In the genomic region with DNA sequence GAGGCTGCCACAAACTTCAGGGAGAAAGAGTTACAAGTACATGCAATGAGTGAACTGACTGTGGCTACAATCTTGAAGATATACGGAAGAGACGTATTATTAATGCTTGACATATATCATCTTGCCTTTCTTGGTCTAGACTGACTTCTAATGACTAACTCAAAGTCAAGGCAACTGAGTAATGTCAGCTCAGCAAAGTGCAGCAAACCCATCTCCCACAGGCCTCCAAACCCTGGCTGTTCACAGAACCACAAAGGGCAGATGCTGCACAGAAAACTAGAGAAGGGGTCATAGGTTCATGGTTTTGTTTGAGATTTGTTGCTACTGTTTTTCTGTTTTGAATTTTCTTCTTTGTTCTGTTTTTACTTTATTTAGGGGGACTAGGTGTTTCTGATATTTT, we compare ENCODE assay signal across 18 cellular contexts. TPM values are rescaled to one million over a fixed set of nuclear protein-coding genes. Genes with fewer than 3 reads are reported as not detected.
DNase-seq lines count a peak whose midpoint lies in the region; ATAC-seq and TF ChIP-seq lines count a peak whose summit lies in the region.
"Had no signal": no experiment of that assay in that cellular context is flagged by ENCODE, and none has a peak within 500 bp of the region (broad histone marks: within the 10 kb centered on the region; RNA-seq: fewer than 3 reads in every experiment).

No MANE protein-coding gene starts in this region.

- H3K4me3 Mint-ChIP-seq in T-helper 1 cell treated with Interleukin-12 subunit alpha and Interleukin-12 subunit beta and Interleukin-4 antibody, amounts not matched to agents 30 μg/mL and 1 μg/mL, for 36 hours, result no peak overlapping the region
- H3K4me3 Mint-ChIP-seq in activated CD8-positive, alpha-beta T cell treated with anti-CD3 and anti-CD28 coated beads, Interleukin-2, amount 10 ng/mL, durations not matched to agents 7 days and 5 days, result no peak overlapping the region
- H3K4me3 Mint-ChIP-seq: endodermal cell, nephron progenitor cell had no signal

- H3K4me1 Mint-ChIP-seq in T-helper 1 cell treated with Interleukin-12 subunit alpha and Interleukin-12 subunit beta and Interleukin-4 antibody, amounts not matched to agents 30 μg/mL and 1 μg/mL, for 36 hours (ENCODE audit: low read depth), result peaks cover 65% of the 10 kb centered on the region
- peaks cover 70% of the 10 kb centered on the region for H3K4me1 Mint-ChIP-seq in activated CD8-positive, alpha-beta T cell treated with anti-CD3 and anti-CD28 coated beads, Interleukin-2, amount 10 ng/mL, durations not matched to agents 7 days and 5 days (ENCODE audit: low read depth)
- H3K4me1 Mint-ChIP-seq: nephron progenitor cell had no signal

- TF ChIP-seq CTCF in BE2C (IDR thresholded peaks at IDR 0.05; ENCODE audit: low read depth, low read length), result no peak

- DNase-seq in T-helper 1 cell (no peak), kidney tubule cell (ENCODE audit: low spot score) (peak; percentile 22), foreskin melanocyte (no peak), BE2C (no peak)
- no peak for DNase-seq in activated CD8-positive, alpha-beta T cell treated with anti-CD3 and anti-CD28 coated beads, Interleukin-2, amount 10 ng/mL, durations not matched to agents 7 days and 5 days
- DNase-seq: endodermal cell, KG1, mammary epithelial cell, NCI-H1105, NCI-H526, nephron progenitor cell, psoas muscle, upper lobe of right lung had no signal

- H3K9me3 ChIP-seq in BE2C, result no peaks in the 10 kb centered on the region
- H3K9me3 ChIP-seq: HAP-1, psoas muscle, upper lobe of right lung had no signal

- no peaks in the 10 kb centered on the region for H3K27me3 Mint-ChIP-seq in T-helper 1 cell treated with Interleukin-12 subunit alpha and Interleukin-12 subunit beta and Interleukin-4 antibody, amounts not matched to agents 30 μg/mL and 1 μg/mL, for 36 hours (ENCODE audit: low read depth)
- H3K27me3 Mint-ChIP-seq in activated CD8-positive, alpha-beta T cell treated with anti-CD3 and anti-CD28 coated beads, Interleukin-2, amount 10 ng/mL, durations not matched to agents 7 days and 5 days (ENCODE audit: low read depth), result no peaks in the 10 kb centered on the region

- no peaks in the 10 kb centered on the region for H3K4me1 ChIP-seq in BE2C
- H3K4me1 ChIP-seq: HAP-1, psoas muscle, upper lobe of right lung had no signal

- H3K4me3 ChIP-seq in BE2C (ENCODE audit: low read depth, low read length), result no peak overlapping the region
- H3K4me3 ChIP-seq: HAP-1, psoas muscle, upper lobe of right lung had no signal

- ATAC-seq in GM21723 (IDR thresholded peaks at IDR 0.05; ENCODE audit: unreplicated experiment) (peak; percentile 42), HG03378 (IDR thresholded peaks at IDR 0.05; ENCODE audit: unreplicated experiment) (no peak)
- peak; percentile 29 for ATAC-seq in activated CD8-positive, alpha-beta T cell treated with anti-CD3 and anti-CD28 coated beads, Interleukin-2, amount 10 ng/mL, durations not matched to agents 7 days and 5 days
- ATAC-seq: psoas muscle, SK-N-SH treated with all-trans-retinoic acid at 6 μM for 48 hours had no signal

- H3K27ac Mint-ChIP-seq in T-helper 1 cell treated with Interleukin-12 subunit alpha and Interleukin-12 subunit beta and Interleukin-4 antibody, amounts not matched to agents 30 μg/mL and 1 μg/mL, for 36 hours, result peak overlapping the region; percentile 71
- peak overlapping the region; percentile 63 for H3K27ac Mint-ChIP-seq in activated CD8-positive, alpha-beta T cell treated with anti-CD3 and anti-CD28 coated beads, Interleukin-2, amount 10 ng/mL, durations not matched to agents 7 days and 5 days
- H3K27ac Mint-ChIP-seq: endodermal cell, nephron progenitor cell had no signal

- H3K36me3 Mint-ChIP-seq in T-helper 1 cell treated with Interleukin-12 subunit alpha and Interleukin-12 subunit beta and Interleukin-4 antibody, amounts not matched to agents 30 μg/mL and 1 μg/mL, for 36 hours (ENCODE audit: low read depth), result peaks cover 75% of the 10 kb centered on the region
- H3K36me3 Mint-ChIP-seq in activated CD8-positive, alpha-beta T cell treated with anti-CD3 and anti-CD28 coated beads, Interleukin-2, amount 10 ng/mL, durations not matched to agents 7 days and 5 days (ENCODE audit: low read depth), result peaks cover 76% of the 10 kb centered on the region

- no peaks in the 10 kb centered on the region for H3K36me3 ChIP-seq in BE2C
- H3K36me3 ChIP-seq: HAP-1, upper lobe of right lung had no signal

- POLR2A ChIA-PET in activated CD8-positive, alpha-beta T cell treated with anti-CD3 and anti-CD28 coated beads, Interleukin-2, amount 10 ng/mL, durations not matched to agents 7 days and 5 days (lab: Charles Lee), result no interaction called here

- H3K27me3 ChIP-seq in BE2C, result no peaks in the 10 kb centered on the region
- H3K27me3 ChIP-seq: upper lobe of right lung had no signal

- no peaks in the 10 kb centered on the region for H3K9me3 Mint-ChIP-seq in T-helper 1 cell treated with Interleukin-12 subunit alpha and Interleukin-12 subunit beta and Interleukin-4 antibody, amounts not matched to agents 30 μg/mL and 1 μg/mL, for 36 hours
- H3K9me3 Mint-ChIP-seq in activated CD8-positive, alpha-beta T cell treated with anti-CD3 and anti-CD28 coated beads, Interleukin-2, amount 10 ng/mL, durations not matched to agents 7 days and 5 days (ENCODE audit: insufficient read depth), result no peaks in the 10 kb centered on the region
- H3K9me3 Mint-ChIP-seq: endodermal cell, nephron progenitor cell had no signal

- CTCF ChIA-PET in activated CD8-positive, alpha-beta T cell treated with anti-CD3 and anti-CD28 coated beads, Interleukin-2, amount 10 ng/mL, durations not matched to agents 7 days and 5 days (lab: Charles Lee), result no interaction called here

RNA-seq across cellular contexts. Expression of a gene that starts 21.0 kb away (rescaled TPM):
- 10 to 100 TPM; 45.4 to 48.4 TPM for total RNA-seq in activated CD8-positive, alpha-beta T cell treated with anti-CD3 and anti-CD28 coated beads, Interleukin-2, amount 10 ng/mL, durations not matched to agents 7 days and 5 days
- polyA plus RNA-seq in BE2C (2012; ENCODE audit: insufficient read depth, insufficient read length, low read depth), result not detected
